ENCODE assay signal across 1 cellular context in the genomic region with DNA sequence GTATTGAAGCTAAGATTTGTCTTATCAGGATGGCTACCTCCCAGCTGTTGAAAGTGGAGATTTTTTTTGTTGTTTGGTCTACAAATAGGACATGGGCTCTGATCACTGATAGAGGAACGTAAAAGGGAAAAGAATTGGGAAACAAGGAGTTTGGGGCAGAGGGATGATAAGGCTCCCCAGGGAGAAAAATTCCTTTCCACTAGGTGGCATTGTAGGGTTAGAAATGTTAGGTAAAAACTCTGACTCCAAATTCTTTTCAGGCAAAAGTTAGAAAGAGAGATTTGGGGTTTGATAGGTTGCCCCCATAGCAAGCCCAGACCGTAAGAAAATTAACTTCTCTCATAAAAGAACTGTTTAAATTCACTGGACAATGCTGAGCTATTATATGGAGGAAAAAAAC.
TF ChIP-seq lines count a peak whose summit lies in the region.

No MANE protein-coding gene starts in this region.

TF ChIP-seq in HCT116, 20 proteins besides CTCF, POLR2A, EP300 and RAD21 (continued from another document):
- TF ChIP-seq EZH2phosphoT487 (IDR thresholded peaks at IDR 0.05; ENCODE audit: borderline replicate concordance) (no peak), SIN3A (IDR thresholded peaks at IDR 0.05; ENCODE audit: low read depth) (no peak)
TF ChIP-seq in HCT116: peak in this region for 0.
